In the genomic region with DNA sequence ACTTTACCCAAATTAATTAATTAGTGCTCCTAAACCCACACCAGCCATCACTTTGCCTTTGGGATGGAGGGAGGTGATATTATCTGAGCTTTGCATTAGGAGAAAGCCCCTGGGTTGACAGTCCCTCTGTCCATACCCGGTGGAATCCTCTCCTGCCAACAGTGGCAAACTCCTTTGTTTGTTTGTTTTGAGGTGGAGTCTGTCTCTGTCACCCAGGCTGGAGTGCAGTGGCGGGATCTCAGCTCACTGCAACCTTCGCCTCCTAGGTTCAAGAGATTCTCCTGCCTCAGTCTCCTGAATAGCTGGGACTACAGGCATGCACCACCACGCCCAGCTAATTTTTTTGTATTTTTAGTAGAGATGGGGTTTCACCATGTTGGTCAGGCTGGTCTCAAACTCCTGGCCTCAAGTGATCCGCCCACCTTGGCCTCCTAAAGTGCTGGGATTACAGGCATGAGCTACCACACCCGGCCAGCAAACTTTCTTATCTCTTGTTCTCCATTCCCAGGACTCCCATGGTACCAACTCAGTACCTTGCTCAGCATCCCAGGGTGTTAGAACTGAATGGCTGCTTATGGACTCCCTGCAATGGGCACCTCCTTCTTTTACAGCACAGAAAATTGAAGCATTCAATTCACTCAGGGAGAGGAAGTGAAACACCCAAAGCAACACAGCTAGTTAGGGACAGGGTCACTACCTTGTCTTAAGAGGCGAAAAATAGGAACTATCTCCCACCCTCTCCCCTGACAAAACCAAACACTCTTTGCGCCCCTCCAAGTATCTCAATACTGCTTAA, we compare ENCODE assay signal across 8 cellular contexts. TPM values are rescaled to one million over a fixed set of nuclear protein-coding genes. Genes with fewer than 3 reads are reported as not detected.
DNase-seq lines count a peak whose midpoint lies in the region; ATAC-seq and TF ChIP-seq lines count a peak whose summit lies in the region.
"Not testable (repeated sequence)": the region's sequence is repeated elsewhere in the genome, so short reads cannot be mapped to it uniquely, and the experiment has no call there.

No MANE protein-coding gene starts in this region.

- H3K27ac ChIP-seq in RWPE2 (ENCODE audit: poor library complexity, severe bottlenecking) (peak overlapping the region; percentile 26), left lung (peak overlapping the region; percentile 35 to 96), skin epidermis (peak overlapping the region in 19 of 21 experiments; percentile 8 to 100 (median 87))

- H3K4me1 Mint-ChIP-seq in HFFc6 (ENCODE audit: low read depth), result peaks cover 52% of the 10 kb centered on the region
- peaks cover 95% of the 10 kb centered on the region for H3K4me1 Mint-ChIP-seq in activated naive CD8-positive, alpha-beta T cell (ENCODE audit: low read depth)

- H3K27me3 ChIP-seq in RWPE2 (ENCODE audit: insufficient read depth, poor library complexity, severe bottlenecking); left lung: not testable (repeated sequence)

- not testable (repeated sequence) for H3K4me3 ChIP-seq in RWPE2 (ENCODE audit: severe bottlenecking); left lung; skin epidermis

- peaks cover 35% of the 10 kb centered on the region for H3K4me1 ChIP-seq in RWPE2 (ENCODE audit: insufficient read depth, poor library complexity, severe bottlenecking)
- peaks cover 24 to 73% of the 10 kb centered on the region in 2 donors for H3K4me1 ChIP-seq in left lung

- H3K27me3 Mint-ChIP-seq in HFFc6 (ENCODE audit: insufficient read depth); activated naive CD8-positive, alpha-beta T cell: not testable (repeated sequence)

- not testable (repeated sequence) for H3K9me3 Mint-ChIP-seq in HFFc6; activated naive CD8-positive, alpha-beta T cell (ENCODE audit: low read depth)

- ATAC-seq in GM19043 (IDR thresholded peaks at IDR 0.05; ENCODE audit: low read depth, unreplicated experiment), result peak; percentile 34
- ATAC-seq in HG03469 (IDR thresholded peaks at IDR 0.05; ENCODE audit: unreplicated experiment), result peak; percentile 25
- not testable (repeated sequence) for ATAC-seq in RWPE2 (ENCODE audit: low read depth); left lung

- H3K27ac Mint-ChIP-seq in HFFc6, result peak overlapping the region; percentile 25; the same call in 1 of the 2 replicates
- peak overlapping the region; percentile 96 for H3K27ac Mint-ChIP-seq in activated naive CD8-positive, alpha-beta T cell

- not testable (repeated sequence) for H3K9me3 ChIP-seq in RWPE2 (ENCODE audit: severe bottlenecking); left lung

- not testable (repeated sequence) for TF ChIP-seq CTCF in HFFc6 (IDR thresholded peaks at IDR 0.05); RWPE2 (IDR thresholded peaks at IDR 0.05; ENCODE audit: poor library complexity, severe bottlenecking); left lung (IDR thresholded peaks at IDR 0.05)

- not testable (repeated sequence) for H3K4me3 Mint-ChIP-seq in HFFc6
- peak overlapping the region; percentile 27 for H3K4me3 Mint-ChIP-seq in activated naive CD8-positive, alpha-beta T cell

- not testable (repeated sequence) for H3K36me3 Mint-ChIP-seq in HFFc6 (ENCODE audit: low read depth); activated naive CD8-positive, alpha-beta T cell

- peak; percentile 85 for DNase-seq in CD1c-positive myeloid dendritic cell (ENCODE audit: extremely low spot score)
- not testable (repeated sequence) for DNase-seq in HFFc6; RWPE2 (ENCODE audit: low spot score); left lung

- not testable (repeated sequence) for H3K36me3 ChIP-seq in RWPE2 (ENCODE audit: low read depth); left lung

- intact Hi-C loops in left lung (cut with DNase I), result loop anchor here in 1 of 2 donors (10.0 kb wide), 1 partner anchor 62 kb away; no protein-coding TSS in a partner anchor

RNA-seq across cellular contexts. Expression of gene PDCD4, which starts 4.5 kb away (rescaled TPM):
- 10 to 100 TPM; 56.0 to 85.6 (median 72.8) TPM for total RNA-seq in HFFc6 (2021; fragmentation: NEBNext Ultra II Directional; extraction: Animal tissue kit (Norgen Biotek cat#: 25700))
- total RNA-seq in left lung, result 10 to 100 TPM; 45.7 to 47.5 TPM

RNA-seq across cellular contexts. Expression of gene BBIP1, which starts 51.8 kb away (rescaled TPM):
- total RNA-seq in HFFc6 (2021; fragmentation: NEBNext Ultra II Directional; extraction: Animal tissue kit (Norgen Biotek cat#: 25700)), result 10 to 100 TPM; 28.5 to 36.1 (median 31.2) TPM
- 10 to 100 TPM; 22.6 to 30.4 TPM for total RNA-seq in left lung

RNA-seq across cellular contexts. Expression of gene SHOC2, which starts 52.2 kb away (rescaled TPM):
- 10 to 100 TPM; 48.9 to 61.1 (median 56.6) TPM for total RNA-seq in HFFc6 (2021; fragmentation: NEBNext Ultra II Directional; extraction: Animal tissue kit (Norgen Biotek cat#: 25700))
- total RNA-seq in left lung, result 10 to 100 TPM; 52.6 to 61.6 TPM

Comparison
In these comparisons a context has a peak if more than half of its experiments do, and no peak if none do; other contexts are left out.
1. H3K27ac ChIP-seq: peak in every context shown above with its lines; median percentile 87 in skin epidermis; 66 in left lung; 26 in RWPE2.